Comparison of ENCODE assay signal across 3 cellular contexts in genomic region chr9:35596907-35597306, GRCh38. TPM values are rescaled to one million over a fixed set of nuclear protein-coding genes. Genes with fewer than 3 reads are reported as not detected.
"Had no signal": no experiment of that assay in that cellular context is flagged by ENCODE, and none has a peak within 500 bp of the region (broad histone marks: within the 10 kb centered on the region; RNA-seq: fewer than 3 reads in every experiment).

No MANE protein-coding gene starts in this region.

RNA-seq across cellular contexts. Expression of gene SIT1, which starts 53.8 kb away (rescaled TPM):
- total RNA-seq: bronchial epithelial cell, cardiac muscle cell, chondrocyte had no signal
